In the genomic region with DNA sequence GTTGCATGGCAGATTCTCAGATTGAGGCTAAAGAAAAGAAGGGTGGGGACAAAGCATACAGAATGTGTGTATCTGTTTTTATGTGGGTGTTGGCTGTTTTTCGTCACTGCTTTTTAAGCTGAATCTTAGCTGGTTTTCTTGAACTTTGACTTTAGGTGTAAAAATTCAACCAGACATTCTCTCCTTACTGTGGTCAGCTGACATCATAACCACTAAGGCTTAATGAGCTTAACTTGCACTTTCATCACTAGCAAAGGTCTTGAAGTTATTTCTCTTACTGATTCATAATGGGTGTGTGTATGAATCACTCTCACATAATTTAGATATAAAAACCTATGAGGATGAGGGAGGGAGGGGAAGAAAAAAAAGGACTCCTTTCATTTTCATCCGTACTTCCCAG, we compare ENCODE assay signal across 10 cellular contexts. TPM values are rescaled to one million over a fixed set of nuclear protein-coding genes. Genes with fewer than 3 reads are reported as not detected.
A peak's percentile ranks its signal among the peaks of the same experiment; 100 is the strongest.
DNase-seq lines count a peak whose midpoint lies in the region; TF ChIP-seq lines count a peak whose summit lies in the region.
"Had no signal": no experiment of that assay in that cellular context is flagged by ENCODE, and none has a peak within 500 bp of the region (broad histone marks: within the 10 kb centered on the region; RNA-seq: fewer than 3 reads in every experiment).

No MANE protein-coding gene starts in this region.

- peak overlapping the region in 1 of 4 donors; percentile 7 for H3K4me3 ChIP-seq in transverse colon

- peaks cover 35% of the 10 kb centered on the region for H3K36me3 Mint-ChIP-seq in activated naive CD4-positive, alpha-beta T cell treated with anti-CD3 and anti-CD28 coated beads, Interleukin-2, amount 10 ng/mL, durations not matched to agents 7 days and 5 days
- peaks cover 51% of the 10 kb centered on the region for H3K36me3 Mint-ChIP-seq in activated T-helper 2 cell treated with anti-CD3 and anti-CD28 coated beads, Interferon-gamma antibody, Interleukin-2, Interleukin-4, amounts not matched to agents 10 μg/mL and 5 μg/mL and 100 μg/mL, durations not matched to agents 14 hours and 24 hours and 36 hours (ENCODE audit: low read depth)
- peaks cover 10 to 27% (median 10%) of the 10 kb centered on the region in 3 donors for H3K36me3 Mint-ChIP-seq in immature natural killer cell

- peak overlapping the region; percentile 77 to 85 (median 82) for H3K27ac ChIP-seq in transverse colon
- H3K27ac ChIP-seq: HL-60 had no signal

- peaks cover 0 to 23% (median 9%) of the 10 kb centered on the region in 4 donors for H3K36me3 ChIP-seq in transverse colon

- in situ Hi-C loops in transverse colon (cut with MboI; ENCODE audit: low pct_ligation_motif_present in 1 of 4, low pct_unique_long_range_greater_than_20kb in 1 of 4, low sequenced_read_pairs in 3 of 4) = loop anchor here in 3 of 4 donors (25.0 kb wide), 3 partner anchors 96 to 271 kb away; a partner anchor contains a TSS

- TF ChIP-seq POLR2A in transverse colon (IDR thresholded peaks at IDR 0.05) = no peak

- TF ChIP-seq EP300 in transverse colon (IDR thresholded peaks at IDR 0.05; ENCODE audit: low read depth) = no peak

- 17 to 36% methylated on average over 2 of the region's 2 CpGs for whole genome bisulfite sequencing in transverse colon (ENCODE audit: low coverage in 1 of 2), 2 donors

- H3K4me1 ChIP-seq in transverse colon = peaks cover 5 to 43% (median 25%) of the 10 kb centered on the region in 4 donors

- H3K4me3 Mint-ChIP-seq in activated naive CD4-positive, alpha-beta T cell treated with anti-CD3 and anti-CD28 coated beads, Interleukin-2, amount 10 ng/mL, durations not matched to agents 7 days and 5 days = no peak overlapping the region
- peak overlapping the region; percentile 1 for H3K4me3 Mint-ChIP-seq in activated T-helper 2 cell treated with anti-CD3 and anti-CD28 coated beads, Interferon-gamma antibody, Interleukin-2, Interleukin-4, amounts not matched to agents 10 μg/mL and 5 μg/mL and 100 μg/mL, durations not matched to agents 14 hours and 24 hours and 36 hours (ENCODE audit: low read depth)
- H3K4me3 Mint-ChIP-seq in immature natural killer cell = peak overlapping the region in 1 of 5 donors; percentile 38
- H3K4me3 Mint-ChIP-seq: naive B cell had no signal

- CTCF ChIA-PET in activated naive CD4-positive, alpha-beta T cell treated with anti-CD3 and anti-CD28 coated beads, Interleukin-2, amount 10 ng/mL, durations not matched to agents 7 days and 5 days (lab: Charles Lee) = interaction anchor here (0.8 to 1.9 kb wide), 7 partner anchors 8 to 115 kb away, joined by 3 to 7 read pairs (median 4); no protein-coding TSS in a partner anchor

- H3K27me3 ChIP-seq in transverse colon = no peaks in the 10 kb centered on the region

- H3K9me3 ChIP-seq in transverse colon = no peaks in the 10 kb centered on the region

- DNase-seq in activated naive CD4-positive, alpha-beta T cell treated with anti-CD3 and anti-CD28 coated beads, Interleukin-2, amount 10 ng/mL, durations not matched to agents 7 days and 5 days = no peak
- no peak for DNase-seq in activated naive CD4-positive, alpha-beta T cell (lab: John Stamatoyannopoulos, UW)
- no peak for DNase-seq in activated T-helper 2 cell treated with anti-CD3 and anti-CD28 coated beads, Interferon-gamma antibody, Interleukin-2, Interleukin-4, amounts not matched to agents 10 μg/mL and 5 μg/mL and 100 μg/mL, durations not matched to agents 14 hours and 24 hours and 36 hours (ENCODE audit: low spot score)
- DNase-seq in immature natural killer cell (peak; percentile 42 to 65 (median 44)), transverse colon (no peak), NAMALWA (ENCODE audit: low spot score) (no peak), middle frontal gyrus (ENCODE audit: extremely low spot score, low spot score) (no peak), NCI-H2081 treated with DMSO at 0.1 percent for 48 hours (lab: John Stamatoyannopoulos, UW) (no peak)
- DNase-seq: naive B cell had no signal

- peaks cover 43% of the 10 kb centered on the region for H3K4me1 Mint-ChIP-seq in activated naive CD4-positive, alpha-beta T cell treated with anti-CD3 and anti-CD28 coated beads, Interleukin-2, amount 10 ng/mL, durations not matched to agents 7 days and 5 days
- peaks cover 52% of the 10 kb centered on the region for H3K4me1 Mint-ChIP-seq in activated T-helper 2 cell treated with anti-CD3 and anti-CD28 coated beads, Interferon-gamma antibody, Interleukin-2, Interleukin-4, amounts not matched to agents 10 μg/mL and 5 μg/mL and 100 μg/mL, durations not matched to agents 14 hours and 24 hours and 36 hours (ENCODE audit: low read depth)
- peaks cover 26 to 28% of the 10 kb centered on the region in 2 donors for H3K4me1 Mint-ChIP-seq in immature natural killer cell

- H3K27me3 Mint-ChIP-seq in activated naive CD4-positive, alpha-beta T cell treated with anti-CD3 and anti-CD28 coated beads, Interleukin-2, amount 10 ng/mL, durations not matched to agents 7 days and 5 days = peaks cover 3% of the 10 kb centered on the region
- H3K27me3 Mint-ChIP-seq in activated T-helper 2 cell treated with anti-CD3 and anti-CD28 coated beads, Interferon-gamma antibody, Interleukin-2, Interleukin-4, amounts not matched to agents 10 μg/mL and 5 μg/mL and 100 μg/mL, durations not matched to agents 14 hours and 24 hours and 36 hours (ENCODE audit: low read depth) = no peaks in the 10 kb centered on the region
- peaks cover 6 to 8% (median 7%) of the 10 kb centered on the region in 3 donors for H3K27me3 Mint-ChIP-seq in immature natural killer cell (ENCODE audit: low read depth in 3 of 3)
- H3K27me3 Mint-ChIP-seq: naive B cell had no signal

- H3K27ac Mint-ChIP-seq in activated naive CD4-positive, alpha-beta T cell treated with anti-CD3 and anti-CD28 coated beads, Interleukin-2, amount 10 ng/mL, durations not matched to agents 7 days and 5 days = peak overlapping the region; percentile 64
- H3K27ac Mint-ChIP-seq in activated T-helper 2 cell treated with anti-CD3 and anti-CD28 coated beads, Interferon-gamma antibody, Interleukin-2, Interleukin-4, amounts not matched to agents 10 μg/mL and 5 μg/mL and 100 μg/mL, durations not matched to agents 14 hours and 24 hours and 36 hours = peak overlapping the region; percentile 84
- H3K27ac Mint-ChIP-seq in immature natural killer cell = peak overlapping the region; percentile 49 to 89 (median 82)

- no peak for TF ChIP-seq CTCF in transverse colon (IDR thresholded peaks at IDR 0.05)

- no peaks in the 10 kb centered on the region for H3K9me3 Mint-ChIP-seq in activated naive CD4-positive, alpha-beta T cell treated with anti-CD3 and anti-CD28 coated beads, Interleukin-2, amount 10 ng/mL, durations not matched to agents 7 days and 5 days
- H3K9me3 Mint-ChIP-seq in activated T-helper 2 cell treated with anti-CD3 and anti-CD28 coated beads, Interferon-gamma antibody, Interleukin-2, Interleukin-4, amounts not matched to agents 10 μg/mL and 5 μg/mL and 100 μg/mL, durations not matched to agents 14 hours and 24 hours and 36 hours = no peaks in the 10 kb centered on the region
- H3K9me3 Mint-ChIP-seq in immature natural killer cell = no peaks in the 10 kb centered on the region
- H3K9me3 Mint-ChIP-seq: naive B cell had no signal

- intact Hi-C loops in activated T-helper 2 cell treated with anti-CD3 and anti-CD28 coated beads, Interferon-gamma antibody, Interleukin-2, Interleukin-4, amounts not matched to agents 10 μg/mL and 5 μg/mL and 100 μg/mL, durations not matched to agents 14 hours and 24 hours and 36 hours (cut with micrococcal nuclease) = loop anchor here (10.0 kb wide), 1 partner anchor 179 kb away; a partner anchor contains a TSS
- intact Hi-C loops in transverse colon (cut with DNase I; ENCODE audit: low total_unique reads) = no loop called here

RNA-seq across cellular contexts. Expression of a gene that starts 4.0 kb away (rescaled TPM):
- 126 and 133 TPM in 2 replicates for total RNA-seq in activated T-helper 2 cell treated with anti-CD3 and anti-CD28 coated beads, Interferon-gamma antibody, Interleukin-2, Interleukin-4, amounts not matched to agents 10 μg/mL and 5 μg/mL and 100 μg/mL, durations not matched to agents 14 hours and 24 hours and 36 hours
- polyA plus RNA-seq in immature natural killer cell = 1 to 10 TPM in 2 of 3 donors, under 1 TPM in 1; 0.81 to 1.8 (median 1.5) TPM
- total RNA-seq in transverse colon = 1 to 10 TPM in 3 of 4 donors, not detected in 1; 1.6 to 3.2 (median 2.4) TPM

RNA-seq across cellular contexts. Expression of a gene that starts 25.3 kb away (rescaled TPM):
- total RNA-seq in activated T-helper 2 cell treated with anti-CD3 and anti-CD28 coated beads, Interferon-gamma antibody, Interleukin-2, Interleukin-4, amounts not matched to agents 10 μg/mL and 5 μg/mL and 100 μg/mL, durations not matched to agents 14 hours and 24 hours and 36 hours = 30.4 and 35.1 TPM in 2 replicates
- polyA plus RNA-seq in immature natural killer cell = 10 to 100 TPM in 1 of 3 donors, 1 to 10 TPM in 2; 4.6 to 12.1 (median 4.6) TPM
- total RNA-seq in transverse colon = 100 to 1,000 TPM in 1 of 4 donors, 10 to 100 TPM in 3; 23.5 to 110 (median 49.1) TPM

Comparison
In these comparisons a context has a peak if more than half of its experiments do, and no peak if none do; other contexts are left out.
1. DNase-seq: peak in immature natural killer cell (3 of 3); none in activated naive CD4-positive, alpha-beta T cell treated with anti-CD3 and anti-CD28 coated beads, Interleukin-2, amount 10 ng/mL, durations not matched to agents 7 days and 5 days (single experiment), activated naive CD4-positive, alpha-beta T cell (0 of 4), activated T-helper 2 cell treated with anti-CD3 and anti-CD28 coated beads, Interferon-gamma antibody, Interleukin-2, Interleukin-4, amounts not matched to agents 10 μg/mL and 5 μg/mL and 100 μg/mL, durations not matched to agents 14 hours and 24 hours and 36 hours (single experiment), transverse colon (single experiment), NAMALWA (single experiment), middle frontal gyrus (single experiment) and NCI-H2081 treated with DMSO at 0.1 percent for 48 hours (single experiment).
2. RNA of a gene that starts 4.0 kb away (total RNA-seq): 126 to 133 TPM in activated T-helper 2 cell treated with anti-CD3 and anti-CD28 coated beads, Interferon-gamma antibody, Interleukin-2, Interleukin-4, amounts not matched to agents 10 μg/mL and 5 μg/mL and 100 μg/mL, durations not matched to agents 14 hours and 24 hours and 36 hours; 1.6 to 3.2 TPM in transverse colon; every median in the first group is over 10 times any median in the second.
3. Peak in every context shown above with its lines, with median percentiles within 50 percentile points of each other: H3K27ac Mint-ChIP-seq.